8 cellular contexts compared by ENCODE assay signal in genomic region chr10:70272925-70273316, GRCh38. TPM values are rescaled to one million over a fixed set of nuclear protein-coding genes. Genes with fewer than 3 reads are reported as not detected.
DNase-seq lines count a peak whose midpoint lies in the region; ATAC-seq, FAIRE-seq and TF ChIP-seq lines count a peak whose summit lies in the region.

No MANE protein-coding gene starts in this region.

- ATAC-seq in HG03103 (IDR thresholded peaks at IDR 0.05; ENCODE audit: low read depth, unreplicated experiment) (peak; percentile 57), upper lobe of right lung (peak; percentile 18)

- H3K36me3 ChIP-seq in upper lobe of right lung: no peaks in the 10 kb centered on the region

- intact Hi-C loops in upper lobe of right lung (cut with DNase I): loop anchor here (10.0 kb wide), 1 partner anchor 92 kb away; no protein-coding TSS in a partner anchor

- no peak overlapping the region for H3K27ac Mint-ChIP-seq in immature natural killer cell

- no peak overlapping the region for H3K27ac ChIP-seq in upper lobe of right lung

- H3K4me3 ChIP-seq in upper lobe of right lung: no peak overlapping the region

- peaks cover 0 to 2% (median 2%) of the 10 kb centered on the region in 3 donors for H3K27me3 Mint-ChIP-seq in immature natural killer cell (ENCODE audit: low read depth in 3 of 3)

- DNase-seq in SW480 (ENCODE audit: low spot score): peak; percentile 55
- DNase-seq in immature natural killer cell: peak; percentile 15 to 30 (median 16)
- no peak for DNase-seq in upper lobe of right lung
- no peak for DNase-seq in NCI-H1417 treated with DMSO at 0.1 percent for 48 hours (lab: John Stamatoyannopoulos, UW)
- no peak for DNase-seq in hepatic stellate cell (ENCODE audit: low spot score)

- H3K4me3 Mint-ChIP-seq in immature natural killer cell: peak overlapping the region in 2 of 5 donors; percentile 5 to 10

- no peaks in the 10 kb centered on the region for H3K9me3 Mint-ChIP-seq in immature natural killer cell

- TF ChIP-seq CTCF in GM12874 (IDR thresholded peaks at IDR 0.05; ENCODE audit: insufficient read depth, low read depth, low read length) (peak; percentile 38; the same call in 1 of the 2 replicates), upper lobe of right lung (IDR thresholded peaks at IDR 0.05) (peak; percentile 58)

- H3K27me3 ChIP-seq in upper lobe of right lung: no peaks in the 10 kb centered on the region

- H3K4me1 ChIP-seq in upper lobe of right lung: peaks cover 7% of the 10 kb centered on the region

- H3K4me1 Mint-ChIP-seq in immature natural killer cell: peaks cover 8 to 9% of the 10 kb centered on the region in 2 donors

- peak; percentile 40 for FAIRE-seq in A204.1 (lab: Jason Lieb, UNC)

- H3K36me3 Mint-ChIP-seq in immature natural killer cell: no peaks in the 10 kb centered on the region

- no peaks in the 10 kb centered on the region for H3K9me3 ChIP-seq in upper lobe of right lung

RNA-seq across cellular contexts. Expression of gene NPFFR1, which starts 10.9 kb away (rescaled TPM):
- not detected for polyA plus RNA-seq in immature natural killer cell
- 1.1 TPM for total RNA-seq in upper lobe of right lung

RNA-seq across cellular contexts. Expression of gene PPA1, which starts 39.7 kb away (rescaled TPM):
- polyA plus RNA-seq in immature natural killer cell: 100 to 1,000 TPM in 1 of 3 donors, 10 to 100 TPM in 2; 48.2 to 126 (median 77.8) TPM
- total RNA-seq in upper lobe of right lung: 175 TPM

Comparison
In these comparisons a context has a peak if more than half of its experiments do, and no peak if none do; other contexts are left out.
1. DNase-seq: peak in SW480 (single experiment) and immature natural killer cell (3 of 3); none in upper lobe of right lung (single experiment), NCI-H1417 treated with DMSO at 0.1 percent for 48 hours (single experiment) and hepatic stellate cell (single experiment).